ENCODE assay signal across 8 cellular contexts in genomic region chr2:219175486-219175885, GRCh38. TPM values are rescaled to one million over a fixed set of nuclear protein-coding genes. Genes with fewer than 3 reads are reported as not detected.
DNase-seq lines count a peak whose midpoint lies in the region; ATAC-seq, FAIRE-seq and TF ChIP-seq lines count a peak whose summit lies in the region.

No MANE protein-coding gene starts in this region.

- H3K27me3 ChIP-seq in keratinocyte (ENCODE audit: control insufficient read depth, extremely low read depth, insufficient read depth, low read length), result no peaks in the 10 kb centered on the region
- H3K27me3 ChIP-seq in testis, result no peaks in the 10 kb centered on the region

- FAIRE-seq in keratinocyte (lab: Jason Lieb, UNC), result no peak

- H3K4me3 ChIP-seq in keratinocyte (ENCODE audit: control insufficient read depth in 2 of 3, extremely low read depth in 1 of 3, insufficient read depth in 2 of 3, low read depth in 1 of 3, low read length in 3 of 3), result peak overlapping the region in 2 of 3 experiments; percentile 81 to 90
- no peak overlapping the region for H3K4me3 ChIP-seq in testis

- no peak for TF ChIP-seq CTCF in keratinocyte (optimal IDR thresholded peaks at IDR 0.05 in 1 of 3, IDR thresholded peaks at IDR 0.05 in 1 of 3, conservative IDR thresholded peaks at IDR 0.05 in 1 of 3; ENCODE audit: extremely low read depth in 1 of 3, insufficient read depth in 2 of 3, low read length in 3 of 3)
- TF ChIP-seq CTCF in testis (IDR thresholded peaks at IDR 0.05), result no peak

- H3K27ac ChIP-seq in keratinocyte (ENCODE audit: control insufficient read depth, insufficient read depth, low read length) (no peak overlapping the region), testis (peak overlapping the region; percentile 95 to 99)

- dilution Hi-C loops in keratinocyte (cut with MboI; ENCODE audit: extremely low pct_ligation_motif_present, low sequenced_read_pairs), result no loop called here

- peaks cover 19 to 26% of the 10 kb centered on the region in 2 experiments for H3K36me3 ChIP-seq in keratinocyte (ENCODE audit: control insufficient read depth in 2 of 2, extremely low read depth in 1 of 2, insufficient read depth in 2 of 2, low read length in 2 of 2)
- H3K36me3 ChIP-seq in testis (ENCODE audit: low read depth, missing control alignments), result no peaks in the 10 kb centered on the region

- H3K9me3 Mint-ChIP-seq in activated CD4-positive, alpha-beta T cell treated with anti-CD3 and anti-CD28 coated beads, Interleukin-2, amount 10 ng/mL, durations not matched to agents 7 days and 5 days, result no peaks in the 10 kb centered on the region
- H3K9me3 Mint-ChIP-seq in activated T-helper 17 cell treated with anti-CD3 and anti-CD28 coated beads, Interleukin-2, amount 50 U/mL, for 72 hours, result no peaks in the 10 kb centered on the region

- ATAC-seq in activated T-helper 17 cell treated with anti-CD3 and anti-CD28 coated beads, Interleukin-2, amount 50 U/mL, for 72 hours (replicated peaks), result no peak
- ATAC-seq in GM19463 (IDR thresholded peaks at IDR 0.05; ENCODE audit: unreplicated experiment), result no peak

- H3K4me1 Mint-ChIP-seq in activated CD4-positive, alpha-beta T cell treated with anti-CD3 and anti-CD28 coated beads, Interleukin-2, amount 10 ng/mL, durations not matched to agents 7 days and 5 days, result peaks cover 56% of the 10 kb centered on the region
- H3K4me1 Mint-ChIP-seq in activated T-helper 17 cell treated with anti-CD3 and anti-CD28 coated beads, Interleukin-2, amount 50 U/mL, for 72 hours, result peaks cover 17% of the 10 kb centered on the region

- peaks cover 2% of the 10 kb centered on the region for H3K9me1 ChIP-seq in keratinocyte (ENCODE audit: control insufficient read depth, extremely low read depth, insufficient read depth, low read length)

- no peak for DNase-seq in activated CD4-positive, alpha-beta T cell treated with anti-CD3 and anti-CD28 coated beads, Interleukin-2, amount 10 ng/mL, durations not matched to agents 7 days and 5 days
- no peak for DNase-seq in activated CD4-positive, alpha-beta T cell treated with anti-CD3 and anti-CD28 coated beads for 4 hours
- DNase-seq in keratinocyte (ENCODE audit: low read depth, low spot score) (no peak), testis (peak; percentile 7), GM03348 (ENCODE audit: low spot score) (no peak), SKM-1 (lab: John Stamatoyannopoulos, UW; ENCODE audit: unreplicated experiment) (no peak)

- H3K79me2 ChIP-seq in keratinocyte (ENCODE audit: control insufficient read depth, insufficient read depth, low read length), result peaks cover 21% of the 10 kb centered on the region

- intact Hi-C loops in testis (cut with DNase I; ENCODE audit: low total_unique reads), result no loop called here

- TF ChIP-seq POLR2A in testis (IDR thresholded peaks at IDR 0.05), result no peak

- peaks cover 48% of the 10 kb centered on the region for H3K36me3 Mint-ChIP-seq in activated CD4-positive, alpha-beta T cell treated with anti-CD3 and anti-CD28 coated beads, Interleukin-2, amount 10 ng/mL, durations not matched to agents 7 days and 5 days (ENCODE audit: low read depth)
- peaks cover 86% of the 10 kb centered on the region for H3K36me3 Mint-ChIP-seq in activated T-helper 17 cell treated with anti-CD3 and anti-CD28 coated beads, Interleukin-2, amount 50 U/mL, for 72 hours (ENCODE audit: low read depth)

- H3K27me3 Mint-ChIP-seq in activated CD4-positive, alpha-beta T cell treated with anti-CD3 and anti-CD28 coated beads, Interleukin-2, amount 10 ng/mL, durations not matched to agents 7 days and 5 days, result no peaks in the 10 kb centered on the region
- no peaks in the 10 kb centered on the region for H3K27me3 Mint-ChIP-seq in activated T-helper 17 cell treated with anti-CD3 and anti-CD28 coated beads, Interleukin-2, amount 50 U/mL, for 72 hours

- H3K4me1 ChIP-seq in keratinocyte (ENCODE audit: control insufficient read depth, extremely low read depth, insufficient read depth, low read length) (peaks cover 20% of the 10 kb centered on the region), testis (peaks cover 16% of the 10 kb centered on the region)

- no peaks in the 10 kb centered on the region for H4K20me1 ChIP-seq in keratinocyte (ENCODE audit: control insufficient read depth, extremely low read depth, insufficient read depth, low read length)

- WGBS in testis, 2 donors, result 81 to 83% methylated on average over 7 of the region's 7 CpGs

- peak overlapping the region; percentile 84 for H3K4me2 ChIP-seq in keratinocyte (ENCODE audit: control insufficient read depth, extremely low read depth, insufficient read depth, low read depth, low read length)

- H2AFZ ChIP-seq in keratinocyte (ENCODE audit: control insufficient read depth, low read length), result no peak overlapping the region

- H3K9ac ChIP-seq in keratinocyte (ENCODE audit: control insufficient read depth, extremely low read depth, insufficient read depth, low read length), result peak overlapping the region; percentile 95

- H3K9me3 ChIP-seq in keratinocyte (ENCODE audit: control insufficient read depth, low read depth, low read length) (no peaks in the 10 kb centered on the region), testis (no peaks in the 10 kb centered on the region)

- H3K4me3 Mint-ChIP-seq in activated CD4-positive, alpha-beta T cell treated with anti-CD3 and anti-CD28 coated beads, Interleukin-2, amount 10 ng/mL, durations not matched to agents 7 days and 5 days, result peak overlapping the region; percentile 87
- peak overlapping the region; percentile 99 for H3K4me3 Mint-ChIP-seq in activated T-helper 17 cell treated with anti-CD3 and anti-CD28 coated beads, Interleukin-2, amount 50 U/mL, for 72 hours

- peak overlapping the region; percentile 88 for H3K27ac Mint-ChIP-seq in activated CD4-positive, alpha-beta T cell treated with anti-CD3 and anti-CD28 coated beads, Interleukin-2, amount 10 ng/mL, durations not matched to agents 7 days and 5 days
- H3K27ac Mint-ChIP-seq in activated T-helper 17 cell treated with anti-CD3 and anti-CD28 coated beads, Interleukin-2, amount 50 U/mL, for 72 hours, result peak overlapping the region; percentile 82

- POLR2A ChIA-PET in activated CD4-positive, alpha-beta T cell treated with anti-CD3 and anti-CD28 coated beads, Interleukin-2, amount 10 ng/mL, durations not matched to agents 7 days and 5 days (lab: Charles Lee), result interaction anchor here (0.6 kb wide), 1 partner anchor 36 kb away, joined by 3 read pairs; no protein-coding TSS in a partner anchor

- CTCF ChIA-PET in activated CD4-positive, alpha-beta T cell treated with anti-CD3 and anti-CD28 coated beads, Interleukin-2, amount 10 ng/mL, durations not matched to agents 7 days and 5 days (lab: Charles Lee), result interaction anchor here (0.6 to 6.7 kb wide), 14 partner anchors 15 to 145 kb away, joined by 3 to 37 read pairs (median 5); partner anchors contain the start of genes ABCB6, DNAJB2 and NHEJ1

RNA-seq across cellular contexts. Expression of gene CNPPD1, which starts 1.2 kb away (rescaled TPM):
- total RNA-seq in activated CD4-positive, alpha-beta T cell treated with anti-CD3 and anti-CD28 coated beads, Interleukin-2, amount 10 ng/mL, durations not matched to agents 7 days and 5 days, result 10 to 100 TPM; 79.6 to 79.8 TPM
- 10 to 100 TPM; 60.4 to 67.0 TPM for total RNA-seq in activated T-helper 17 cell treated with anti-CD3 and anti-CD28 coated beads, Interleukin-2, amount 50 U/mL, for 72 hours
- 26.1 to 32.2 TPM (median 29.1 TPM) in 3 replicates for polyA plus RNA-seq in keratinocyte
- polyA plus RNA-seq in keratinocyte (2011; ENCODE audit: low read depth), result 18.4 TPM
- 17.1 and 25.3 TPM in 2 replicates for polyA plus RNA-seq in keratinocyte (2011; cell fraction: cytosol; rRNA removed)
- 60.4 and 63.1 TPM in 2 replicates for polyA plus RNA-seq in keratinocyte (2011; cell fraction: nucleus; rRNA removed)
- 29.4 and 47.6 TPM in 2 replicates for polyA plus RNA-seq in keratinocyte (2012; ENCODE audit: low replicate concordance)
- polyA minus RNA-seq in keratinocyte, result 14.5 to 19.1 TPM (median 17.3 TPM) in 3 replicates
- polyA minus RNA-seq in keratinocyte (2011; cell fraction: cytosol; rRNA and poly(A)+ RNA removed), result 23.2 TPM
- polyA minus RNA-seq in keratinocyte (2011; cell fraction: nucleus; rRNA and poly(A)+ RNA removed), result 17.1 and 21.3 TPM in 2 replicates
- 10 to 100 TPM; 38.3 to 60.5 TPM for total RNA-seq in testis
- 68.0 TPM for polyA plus RNA-seq in testis (ENCODE audit: insufficient read depth, low read depth, low replicate concordance)

RNA-seq across cellular contexts. Expression of gene RETREG2, which starts 2.6 kb away (rescaled TPM):
- 100 to 1,000 TPM in 1 of 2 experiments, 10 to 100 TPM in 1; 95.1 to 102 TPM for total RNA-seq in activated CD4-positive, alpha-beta T cell treated with anti-CD3 and anti-CD28 coated beads, Interleukin-2, amount 10 ng/mL, durations not matched to agents 7 days and 5 days
- total RNA-seq in activated T-helper 17 cell treated with anti-CD3 and anti-CD28 coated beads, Interleukin-2, amount 50 U/mL, for 72 hours, result 100 to 1,000 TPM; 104 to 148 TPM
- polyA plus RNA-seq in keratinocyte, result 45.8 to 54.9 TPM (median 51.3 TPM) in 3 replicates
- 19.4 TPM for polyA plus RNA-seq in keratinocyte (2011; ENCODE audit: low read depth)
- polyA plus RNA-seq in keratinocyte (2011; cell fraction: cytosol; rRNA removed), result 37.1 and 37.2 TPM in 2 replicates
- 66.2 and 67.1 TPM in 2 replicates for polyA plus RNA-seq in keratinocyte (2011; cell fraction: nucleus; rRNA removed)
- polyA plus RNA-seq in keratinocyte (2012; ENCODE audit: low replicate concordance), result 38.0 and 49.6 TPM in 2 replicates
- polyA minus RNA-seq in keratinocyte, result 79.1 to 95.1 TPM (median 82.6 TPM) in 3 replicates
- 45.7 TPM for polyA minus RNA-seq in keratinocyte (2011; cell fraction: cytosol; rRNA and poly(A)+ RNA removed)
- 30.3 and 49.8 TPM in 2 replicates for polyA minus RNA-seq in keratinocyte (2011; cell fraction: nucleus; rRNA and poly(A)+ RNA removed)
- total RNA-seq in testis, result 100 to 1,000 TPM; 135 to 138 TPM
- polyA plus RNA-seq in testis (ENCODE audit: insufficient read depth, low read depth, low replicate concordance), result 441 TPM

RNA-seq across cellular contexts. Expression of gene SLC23A3, which starts 5.7 kb away (rescaled TPM):
- 1 to 10 TPM; 2.3 to 2.8 TPM for total RNA-seq in activated CD4-positive, alpha-beta T cell treated with anti-CD3 and anti-CD28 coated beads, Interleukin-2, amount 10 ng/mL, durations not matched to agents 7 days and 5 days
- total RNA-seq in activated T-helper 17 cell treated with anti-CD3 and anti-CD28 coated beads, Interleukin-2, amount 50 U/mL, for 72 hours, result 1 to 10 TPM; 2.9 to 7.7 TPM
- polyA plus RNA-seq in keratinocyte, result 0.48 to 2.4 TPM (median 1.4 TPM) in 3 replicates
- 0.90 TPM for polyA plus RNA-seq in keratinocyte (2011; ENCODE audit: low read depth)
- 0.13 and 0.14 TPM in 2 replicates for polyA plus RNA-seq in keratinocyte (2011; cell fraction: cytosol; rRNA removed)
- 9.1 and 10.2 TPM in 2 replicates for polyA plus RNA-seq in keratinocyte (2011; cell fraction: nucleus; rRNA removed)
- 0.40 and 4.9 TPM in 2 replicates for polyA plus RNA-seq in keratinocyte (2012; ENCODE audit: low replicate concordance)
- 0.39 to 1.8 TPM (median 1.4 TPM) in 3 replicates for polyA minus RNA-seq in keratinocyte
- polyA minus RNA-seq in keratinocyte (2011; cell fraction: cytosol; rRNA and poly(A)+ RNA removed), result not detected
- 2.2 and 2.9 TPM in 2 replicates for polyA minus RNA-seq in keratinocyte (2011; cell fraction: nucleus; rRNA and poly(A)+ RNA removed)
- total RNA-seq in testis, result under 1 TPM; 0.39 to 0.56 TPM
- polyA plus RNA-seq in testis (ENCODE audit: insufficient read depth, low read depth, low replicate concordance), result 0.42 TPM

RNA-seq across cellular contexts. Expression of gene NHEJ1, which starts 14.9 kb away (rescaled TPM):
- total RNA-seq in activated CD4-positive, alpha-beta T cell treated with anti-CD3 and anti-CD28 coated beads, Interleukin-2, amount 10 ng/mL, durations not matched to agents 7 days and 5 days, result 10 to 100 TPM; 18.1 to 20.3 TPM
- 10 to 100 TPM; 24.1 to 26.6 TPM for total RNA-seq in activated T-helper 17 cell treated with anti-CD3 and anti-CD28 coated beads, Interleukin-2, amount 50 U/mL, for 72 hours
- polyA plus RNA-seq in keratinocyte (11.0 to 16.0 TPM (median 13.1 TPM) in 3 replicates), testis (ENCODE audit: insufficient read depth, low read depth, low replicate concordance) (67.0 TPM)
- polyA plus RNA-seq in keratinocyte (2011; ENCODE audit: low read depth), result 7.3 TPM
- 9.3 and 14.3 TPM in 2 replicates for polyA plus RNA-seq in keratinocyte (2011; cell fraction: cytosol; rRNA removed)
- polyA plus RNA-seq in keratinocyte (2011; cell fraction: nucleus; rRNA removed), result 12.0 and 15.2 TPM in 2 replicates
- polyA plus RNA-seq in keratinocyte (2012; ENCODE audit: low replicate concordance), result 8.2 and 8.3 TPM in 2 replicates
- polyA minus RNA-seq in keratinocyte, result 20.1 to 37.8 TPM (median 22.2 TPM) in 3 replicates
- polyA minus RNA-seq in keratinocyte (2011; cell fraction: cytosol; rRNA and poly(A)+ RNA removed), result 8.6 TPM
- polyA minus RNA-seq in keratinocyte (2011; cell fraction: nucleus; rRNA and poly(A)+ RNA removed), result 4.3 and 12.3 TPM in 2 replicates
- 10 to 100 TPM; 33.4 to 38.5 TPM for total RNA-seq in testis

RNA-seq across cellular contexts. Expression of gene ZFAND2B, which starts 31.1 kb away (rescaled TPM):
- 10 to 100 TPM; 49.1 to 60.2 TPM for total RNA-seq in activated CD4-positive, alpha-beta T cell treated with anti-CD3 and anti-CD28 coated beads, Interleukin-2, amount 10 ng/mL, durations not matched to agents 7 days and 5 days
- total RNA-seq in activated T-helper 17 cell treated with anti-CD3 and anti-CD28 coated beads, Interleukin-2, amount 50 U/mL, for 72 hours, result 10 to 100 TPM; 27.9 to 29.8 TPM
- polyA plus RNA-seq in keratinocyte, result 23.2 to 37.7 TPM (median 25.1 TPM) in 3 replicates
- 64.8 TPM for polyA plus RNA-seq in keratinocyte (2011; ENCODE audit: low read depth)
- polyA plus RNA-seq in keratinocyte (2011; cell fraction: cytosol; rRNA removed), result 22.4 and 32.9 TPM in 2 replicates
- 41.2 and 42.7 TPM in 2 replicates for polyA plus RNA-seq in keratinocyte (2011; cell fraction: nucleus; rRNA removed)
- 21.5 and 43.1 TPM in 2 replicates for polyA plus RNA-seq in keratinocyte (2012; ENCODE audit: low replicate concordance)
- 24.5 to 39.9 TPM (median 27.6 TPM) in 3 replicates for polyA minus RNA-seq in keratinocyte
- 15.0 TPM for polyA minus RNA-seq in keratinocyte (2011; cell fraction: cytosol; rRNA and poly(A)+ RNA removed)
- 9.2 and 9.8 TPM in 2 replicates for polyA minus RNA-seq in keratinocyte (2011; cell fraction: nucleus; rRNA and poly(A)+ RNA removed)
- total RNA-seq in testis, result 10 to 100 TPM; 34.3 to 41.3 TPM
- 27.0 TPM for polyA plus RNA-seq in testis (ENCODE audit: insufficient read depth, low read depth, low replicate concordance)

Comparison
In these comparisons a context has a peak if more than half of its experiments do, and no peak if none do; other contexts are left out.
1. H3K4me3 ChIP-seq: peak in keratinocyte (2 of 3); none in testis (0 of 2).